Comparison of ENCODE assay signal across 1 cellular context in the genomic region with DNA sequence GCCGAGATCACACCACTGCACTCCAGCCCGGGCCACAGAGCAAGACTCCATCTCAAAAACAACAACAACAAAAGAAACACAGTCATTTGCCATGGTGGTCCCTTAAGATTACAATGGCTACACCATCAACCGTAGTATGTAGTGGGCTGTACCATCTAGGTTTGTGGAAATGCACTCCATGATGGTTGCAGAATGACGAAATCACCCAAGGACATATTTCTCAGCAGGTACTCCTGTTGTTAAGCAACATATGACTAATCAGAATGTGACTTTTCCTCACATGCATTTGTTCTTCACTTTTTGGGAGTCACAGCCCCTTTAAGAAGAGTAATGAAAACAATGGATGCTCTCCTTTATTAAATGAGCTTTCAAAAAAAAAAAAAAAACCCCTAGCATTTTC.
TF ChIP-seq lines count a peak whose summit lies in the region.

No MANE protein-coding gene starts in this region.

TF ChIP-seq in H1, 55 proteins besides CTCF, POLR2A, EP300 and RAD21 (continued from another document):
- TF ChIP-seq, protein P1, sequence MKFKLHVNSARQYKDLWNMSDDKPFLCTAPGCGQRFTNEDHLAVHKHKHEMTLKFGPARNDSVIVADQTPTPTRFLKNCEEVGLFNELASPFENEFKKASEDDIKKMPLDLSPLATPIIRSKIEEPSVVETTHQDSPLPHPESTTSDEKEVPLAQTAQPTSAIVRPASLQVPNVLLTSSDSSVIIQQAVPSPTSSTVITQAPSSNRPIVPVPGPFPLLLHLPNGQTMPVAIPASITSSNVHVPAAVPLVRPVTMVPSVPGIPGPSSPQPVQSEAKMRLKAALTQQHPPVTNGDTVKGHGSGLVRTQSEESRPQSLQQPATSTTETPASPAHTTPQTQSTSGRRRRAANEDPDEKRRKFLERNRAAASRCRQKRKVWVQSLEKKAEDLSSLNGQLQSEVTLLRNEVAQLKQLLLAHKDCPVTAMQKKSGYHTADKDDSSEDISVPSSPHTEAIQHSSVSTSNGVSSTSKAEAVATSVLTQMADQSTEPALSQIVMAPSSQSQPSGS (IDR thresholded peaks at IDR 0.05; ENCODE audit: low read length), result no peak
- TF ChIP-seq CREB1 (IDR thresholded peaks at IDR 0.05) (no peak), BCL11A (IDR thresholded peaks at IDR 0.05; ENCODE audit: low read depth in 2 of 2, low read length in 2 of 2) (no peak), RBBP5 (IDR thresholded peaks at IDR 0.05; ENCODE audit: borderline replicate concordance, low read depth, low read length) (no peak), TCF12 (IDR thresholded peaks at IDR 0.05; ENCODE audit: low read depth, low read length) (no peak), RNF2 (IDR thresholded peaks at IDR 0.05; ENCODE audit: borderline replicate concordance, low read depth, low read length, missing control alignments, poor library complexity, severe bottlenecking) (no peak), E2F6 (IDR thresholded peaks at IDR 0.05) (no peak), FOSL1 (IDR thresholded peaks at IDR 0.05; ENCODE audit: insufficient read depth, low read depth, low read length) (no peak), EGR1 (IDR thresholded peaks at IDR 0.05; ENCODE audit: borderline replicate concordance, low read depth, low read length) (no peak), SAP30 (IDR thresholded peaks at IDR 0.05; ENCODE audit: insufficient read depth, insufficient replicate concordance, low read length) (no peak), PHF8 (conservative IDR thresholded peaks at IDR 0.05; ENCODE audit: low read depth, low read length) (no peak), CBX5 (IDR thresholded peaks at IDR 0.05; ENCODE audit: low read depth, low read length) (no peak), CHD1 (IDR thresholded peaks at IDR 0.05; ENCODE audit: low read depth, low read length) (no peak), HDAC6 (IDR thresholded peaks at IDR 0.05; ENCODE audit: low read depth, low read length) (no peak)
- TF ChIP-seq, protein P2, sequence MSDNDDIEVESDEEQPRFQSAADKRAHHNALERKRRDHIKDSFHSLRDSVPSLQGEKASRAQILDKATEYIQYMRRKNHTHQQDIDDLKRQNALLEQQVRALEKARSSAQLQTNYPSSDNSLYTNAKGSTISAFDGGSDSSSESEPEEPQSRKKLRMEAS (IDR thresholded peaks at IDR 0.05), result no peak
